ENCODE assay signal across 1 cellular context in the genomic region with DNA sequence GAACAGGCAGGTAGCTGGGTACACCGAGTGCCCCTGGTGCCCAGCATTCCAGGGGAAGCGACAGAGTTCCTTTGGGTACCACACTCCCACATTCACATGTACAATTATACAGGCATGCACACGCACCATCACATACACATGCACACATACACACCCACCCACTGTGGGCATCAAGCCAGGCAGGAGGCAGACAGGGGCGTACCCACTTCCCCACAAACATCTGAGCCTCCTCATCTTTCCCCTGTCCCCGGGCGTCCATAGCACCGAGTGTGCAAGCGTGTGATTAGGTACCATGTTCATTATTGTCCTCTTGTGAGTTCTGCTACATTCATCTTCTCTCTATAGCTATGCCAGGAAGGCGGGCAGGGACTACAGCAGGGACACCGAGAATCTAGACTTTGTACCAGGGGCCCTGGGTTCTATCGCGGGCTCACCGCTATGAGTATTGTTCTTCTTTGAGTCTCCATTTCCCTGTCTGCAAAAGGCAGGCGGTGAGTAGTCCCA.
TF ChIP-seq lines count a peak whose summit lies in the region.

No MANE protein-coding gene starts in this region.

TF ChIP-seq in HepG2, 621 proteins besides CTCF, POLR2A, EP300 and RAD21 (continued from another document and continues in another):
- TF ChIP-seq, protein P1, sequence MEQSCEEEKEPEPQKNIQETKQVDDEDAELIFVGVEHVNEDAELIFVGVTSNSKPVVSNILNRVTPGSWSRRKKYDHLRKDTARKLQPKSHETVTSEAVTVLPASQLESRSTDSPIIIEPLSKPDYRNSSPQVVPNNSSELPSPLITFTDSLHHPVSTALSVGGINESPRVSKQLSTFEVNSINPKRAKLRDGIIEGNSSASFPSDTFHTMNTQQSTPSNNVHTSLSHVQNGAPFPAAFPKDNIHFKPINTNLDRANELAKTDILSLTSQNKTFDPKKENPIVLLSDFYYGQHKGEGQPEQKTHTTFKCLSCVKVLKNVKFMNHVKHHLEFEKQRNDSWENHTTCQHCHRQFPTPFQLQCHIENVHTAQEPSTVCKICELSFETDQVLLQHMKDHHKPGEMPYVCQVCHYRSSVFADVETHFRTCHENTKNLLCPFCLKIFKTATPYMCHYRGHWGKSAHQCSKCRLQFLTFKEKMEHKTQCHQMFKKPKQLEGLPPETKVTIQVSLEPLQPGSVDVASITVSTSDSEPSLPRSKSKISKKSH (CRISPR knock-in tag; IDR thresholded peaks at IDR 0.05; ENCODE audit: borderline replicate concordance) = no peak
- TF ChIP-seq RNF2 (conservative IDR thresholded peaks at IDR 0.05; ENCODE audit: low read depth) (no peak), ZNF678 (CRISPR knock-in tag; IDR thresholded peaks at IDR 0.05) (no peak), FOXA3 (CRISPR knock-in tag; IDR thresholded peaks at IDR 0.05) (0 out of 2 replicates have a peak, but pooled peaks have one; percentile 13), TSC22D2 (CRISPR knock-in tag; IDR thresholded peaks at IDR 0.05; ENCODE audit: borderline replicate concordance) (no peak), ZNF33A (CRISPR knock-in tag; IDR thresholded peaks at IDR 0.05; ENCODE audit: borderline replicate concordance) (no peak), TBL1XR1 (IDR thresholded peaks at IDR 0.05; ENCODE audit: borderline replicate concordance, low read length, partially characterized antibody) (no peak), ZNF619 (CRISPR knock-in tag; IDR thresholded peaks at IDR 0.05) (no peak), SNRNP70 (IDR thresholded peaks at IDR 0.05; ENCODE audit: low read depth, low read length) (no peak), NAIF1 (CRISPR knock-in tag; IDR thresholded peaks at IDR 0.05; ENCODE audit: borderline replicate concordance) (no peak), TBX3 (IDR thresholded peaks at IDR 0.05; ENCODE audit: borderline replicate concordance) (no peak), RFX1 (IDR thresholded peaks at IDR 0.05) (no peak), HMG20A (CRISPR knock-in tag; IDR thresholded peaks at IDR 0.05; ENCODE audit: borderline replicate concordance) (no peak), TCF12 (IDR thresholded peaks at IDR 0.05) (no peak), TCF12 (CRISPR knock-in tag; IDR thresholded peaks at IDR 0.05) (no peak), ZNF577 (CRISPR knock-in tag; IDR thresholded peaks at IDR 0.05; ENCODE audit: borderline replicate concordance, low read depth) (no peak), ZZZ3 (CRISPR knock-in tag; IDR thresholded peaks at IDR 0.05; ENCODE audit: borderline replicate concordance) (no peak), REXO4 (CRISPR knock-in tag; IDR thresholded peaks at IDR 0.05; ENCODE audit: borderline replicate concordance) (no peak), ZNF589 (CRISPR knock-in tag; conservative IDR thresholded peaks at IDR 0.05) (no peak), ZNF782 (CRISPR knock-in tag; IDR thresholded peaks at IDR 0.05; ENCODE audit: borderline replicate concordance) (no peak), MED8 (CRISPR knock-in tag; IDR thresholded peaks at IDR 0.05; ENCODE audit: insufficient replicate concordance) (no peak), SIN3A (IDR thresholded peaks at IDR 0.05; ENCODE audit: borderline replicate concordance, low read depth, low read length) (no peak), ZNF292 (CRISPR knock-in tag; IDR thresholded peaks at IDR 0.05; ENCODE audit: borderline replicate concordance, low read depth) (peak; percentile 41; the same call in 1 of the 2 replicates), ZEB1 (IDR thresholded peaks at IDR 0.05; ENCODE audit: insufficient replicate concordance, low read depth) (no peak), IKZF4 (CRISPR knock-in tag; IDR thresholded peaks at IDR 0.05; ENCODE audit: borderline replicate concordance, low read depth, not compliant biosample characterization) (no peak), RCOR2 (CRISPR knock-in tag; IDR thresholded peaks at IDR 0.05) (no peak), ZFP36 (IDR thresholded peaks at IDR 0.05; ENCODE audit: borderline replicate concordance, low read depth, low read length, partially characterized antibody) (no peak), MTA1 (CRISPR knock-in tag; IDR thresholded peaks at IDR 0.05; ENCODE audit: borderline replicate concordance) (peak; percentile 56; the same call in 1 of the 2 replicates), ARNTL (CRISPR knock-in tag; IDR thresholded peaks at IDR 0.05) (no peak), ZKSCAN8 (CRISPR knock-in tag; IDR thresholded peaks at IDR 0.05; ENCODE audit: borderline replicate concordance) (no peak), MIER2 (CRISPR knock-in tag; IDR thresholded peaks at IDR 0.05) (no peak), ZNF749 (CRISPR knock-in tag; IDR thresholded peaks at IDR 0.05; ENCODE audit: borderline replicate concordance) (no peak), SETDB1 (CRISPR knock-in tag; IDR thresholded peaks at IDR 0.05; ENCODE audit: borderline replicate concordance) (no peak), HNF4A (CRISPR knock-in tag; IDR thresholded peaks at IDR 0.05) (peak; percentile 71), ZFY (CRISPR knock-in tag; IDR thresholded peaks at IDR 0.05) (no peak), ARHGAP35 (CRISPR knock-in tag; IDR thresholded peaks at IDR 0.05; ENCODE audit: borderline replicate concordance) (no peak), ATM (IDR thresholded peaks at IDR 0.05; ENCODE audit: borderline replicate concordance) (no peak), FOXM1 (CRISPR knock-in tag; IDR thresholded peaks at IDR 0.05) (no peak), SP140L (CRISPR knock-in tag; IDR thresholded peaks at IDR 0.05; ENCODE audit: borderline replicate concordance) (no peak), NR2F1 (CRISPR knock-in tag; IDR thresholded peaks at IDR 0.05) (no peak), MYNN (CRISPR knock-in tag; IDR thresholded peaks at IDR 0.05; ENCODE audit: low read depth) (no peak), ZNF780A (CRISPR knock-in tag; IDR thresholded peaks at IDR 0.05) (no peak), HDAC1 (CRISPR knock-in tag; IDR thresholded peaks at IDR 0.05) (no peak), XRCC5 (optimal IDR thresholded peaks at IDR 0.05; ENCODE audit: low read length) (no peak), SOX6 (IDR thresholded peaks at IDR 0.05) (no peak), SOX6 (CRISPR knock-in tag; IDR thresholded peaks at IDR 0.05) (peak; percentile 58), RBM39 (IDR thresholded peaks at IDR 0.05; ENCODE audit: low read depth, low read length, poor library complexity, severe bottlenecking) (no peak), ZFP36L2 (CRISPR knock-in tag; IDR thresholded peaks at IDR 0.05) (no peak), MED13 (CRISPR knock-in tag; IDR thresholded peaks at IDR 0.05) (no peak), ZNF670 (CRISPR knock-in tag; IDR thresholded peaks at IDR 0.05; ENCODE audit: borderline replicate concordance) (no peak), NCOA1 (CRISPR knock-in tag; IDR thresholded peaks at IDR 0.05) (no peak)
- TF ChIP-seq, protein P2, sequence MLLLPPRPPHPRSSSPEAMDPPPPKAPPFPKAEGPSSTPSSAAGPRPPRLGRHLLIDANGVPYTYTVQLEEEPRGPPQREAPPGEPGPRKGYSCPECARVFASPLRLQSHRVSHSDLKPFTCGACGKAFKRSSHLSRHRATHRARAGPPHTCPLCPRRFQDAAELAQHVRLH (CRISPR knock-in tag; IDR thresholded peaks at IDR 0.05; ENCODE audit: borderline replicate concordance, low read depth) = no peak
- TF ChIP-seq, protein P3, sequence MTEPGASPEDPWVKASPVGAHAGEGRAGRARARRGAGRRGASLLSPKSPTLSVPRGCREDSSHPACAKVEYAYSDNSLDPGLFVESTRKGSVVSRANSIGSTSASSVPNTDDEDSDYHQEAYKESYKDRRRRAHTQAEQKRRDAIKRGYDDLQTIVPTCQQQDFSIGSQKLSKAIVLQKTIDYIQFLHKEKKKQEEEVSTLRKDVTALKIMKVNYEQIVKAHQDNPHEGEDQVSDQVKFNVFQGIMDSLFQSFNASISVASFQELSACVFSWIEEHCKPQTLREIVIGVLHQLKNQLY (CRISPR knock-in tag; IDR thresholded peaks at IDR 0.05) = no peak
- TF ChIP-seq, protein P4, sequence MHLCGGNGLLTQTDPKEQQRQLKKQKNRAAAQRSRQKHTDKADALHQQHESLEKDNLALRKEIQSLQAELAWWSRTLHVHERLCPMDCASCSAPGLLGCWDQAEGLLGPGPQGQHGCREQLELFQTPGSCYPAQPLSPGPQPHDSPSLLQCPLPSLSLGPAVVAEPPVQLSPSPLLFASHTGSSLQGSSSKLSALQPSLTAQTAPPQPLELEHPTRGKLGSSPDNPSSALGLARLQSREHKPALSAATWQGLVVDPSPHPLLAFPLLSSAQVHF (CRISPR knock-in tag; IDR thresholded peaks at IDR 0.05) = no peak
- TF ChIP-seq, protein P5, sequence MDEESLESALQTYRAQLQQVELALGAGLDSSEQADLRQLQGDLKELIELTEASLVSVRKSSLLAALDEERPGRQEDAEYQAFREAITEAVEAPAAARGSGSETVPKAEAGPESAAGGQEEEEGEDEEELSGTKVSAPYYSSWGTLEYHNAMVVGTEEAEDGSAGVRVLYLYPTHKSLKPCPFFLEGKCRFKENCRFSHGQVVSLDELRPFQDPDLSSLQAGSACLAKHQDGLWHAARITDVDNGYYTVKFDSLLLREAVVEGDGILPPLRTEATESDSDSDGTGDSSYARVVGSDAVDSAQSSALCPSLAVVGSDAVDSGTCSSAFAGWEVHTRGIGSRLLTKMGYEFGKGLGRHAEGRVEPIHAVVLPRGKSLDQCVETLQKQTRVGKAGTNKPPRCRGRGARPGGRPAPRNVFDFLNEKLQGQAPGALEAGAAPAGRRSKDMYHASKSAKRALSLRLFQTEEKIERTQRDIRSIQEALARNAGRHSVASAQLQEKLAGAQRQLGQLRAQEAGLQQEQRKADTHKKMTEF (CRISPR knock-in tag; IDR thresholded peaks at IDR 0.05) = no peak
- TF ChIP-seq, protein P6, sequence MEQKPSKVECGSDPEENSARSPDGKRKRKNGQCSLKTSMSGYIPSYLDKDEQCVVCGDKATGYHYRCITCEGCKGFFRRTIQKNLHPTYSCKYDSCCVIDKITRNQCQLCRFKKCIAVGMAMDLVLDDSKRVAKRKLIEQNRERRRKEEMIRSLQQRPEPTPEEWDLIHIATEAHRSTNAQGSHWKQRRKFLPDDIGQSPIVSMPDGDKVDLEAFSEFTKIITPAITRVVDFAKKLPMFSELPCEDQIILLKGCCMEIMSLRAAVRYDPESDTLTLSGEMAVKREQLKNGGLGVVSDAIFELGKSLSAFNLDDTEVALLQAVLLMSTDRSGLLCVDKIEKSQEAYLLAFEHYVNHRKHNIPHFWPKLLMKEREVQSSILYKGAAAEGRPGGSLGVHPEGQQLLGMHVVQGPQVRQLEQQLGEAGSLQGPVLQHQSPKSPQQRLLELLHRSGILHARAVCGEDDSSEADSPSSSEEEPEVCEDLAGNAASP (CRISPR knock-in tag; IDR thresholded peaks at IDR 0.05; ENCODE audit: borderline replicate concordance) = peak; percentile 8; the same call in 1 of the 2 replicates
- TF ChIP-seq, protein P7, sequence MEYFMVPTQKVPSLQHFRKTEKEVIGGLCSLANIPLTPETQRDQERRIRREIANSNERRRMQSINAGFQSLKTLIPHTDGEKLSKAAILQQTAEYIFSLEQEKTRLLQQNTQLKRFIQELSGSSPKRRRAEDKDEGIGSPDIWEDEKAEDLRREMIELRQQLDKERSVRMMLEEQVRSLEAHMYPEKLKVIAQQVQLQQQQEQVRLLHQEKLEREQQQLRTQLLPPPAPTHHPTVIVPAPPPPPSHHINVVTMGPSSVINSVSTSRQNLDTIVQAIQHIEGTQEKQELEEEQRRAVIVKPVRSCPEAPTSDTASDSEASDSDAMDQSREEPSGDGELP (IDR thresholded peaks at IDR 0.05; ENCODE audit: borderline replicate concordance, low read depth) = no peak
- TF ChIP-seq, protein P8, sequence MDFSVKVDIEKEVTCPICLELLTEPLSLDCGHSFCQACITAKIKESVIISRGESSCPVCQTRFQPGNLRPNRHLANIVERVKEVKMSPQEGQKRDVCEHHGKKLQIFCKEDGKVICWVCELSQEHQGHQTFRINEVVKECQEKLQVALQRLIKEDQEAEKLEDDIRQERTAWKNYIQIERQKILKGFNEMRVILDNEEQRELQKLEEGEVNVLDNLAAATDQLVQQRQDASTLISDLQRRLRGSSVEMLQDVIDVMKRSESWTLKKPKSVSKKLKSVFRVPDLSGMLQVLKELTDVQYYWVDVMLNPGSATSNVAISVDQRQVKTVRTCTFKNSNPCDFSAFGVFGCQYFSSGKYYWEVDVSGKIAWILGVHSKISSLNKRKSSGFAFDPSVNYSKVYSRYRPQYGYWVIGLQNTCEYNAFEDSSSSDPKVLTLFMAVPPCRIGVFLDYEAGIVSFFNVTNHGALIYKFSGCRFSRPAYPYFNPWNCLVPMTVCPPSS (IDR thresholded peaks at IDR 0.05) = no peak
- TF ChIP-seq, protein P9, sequence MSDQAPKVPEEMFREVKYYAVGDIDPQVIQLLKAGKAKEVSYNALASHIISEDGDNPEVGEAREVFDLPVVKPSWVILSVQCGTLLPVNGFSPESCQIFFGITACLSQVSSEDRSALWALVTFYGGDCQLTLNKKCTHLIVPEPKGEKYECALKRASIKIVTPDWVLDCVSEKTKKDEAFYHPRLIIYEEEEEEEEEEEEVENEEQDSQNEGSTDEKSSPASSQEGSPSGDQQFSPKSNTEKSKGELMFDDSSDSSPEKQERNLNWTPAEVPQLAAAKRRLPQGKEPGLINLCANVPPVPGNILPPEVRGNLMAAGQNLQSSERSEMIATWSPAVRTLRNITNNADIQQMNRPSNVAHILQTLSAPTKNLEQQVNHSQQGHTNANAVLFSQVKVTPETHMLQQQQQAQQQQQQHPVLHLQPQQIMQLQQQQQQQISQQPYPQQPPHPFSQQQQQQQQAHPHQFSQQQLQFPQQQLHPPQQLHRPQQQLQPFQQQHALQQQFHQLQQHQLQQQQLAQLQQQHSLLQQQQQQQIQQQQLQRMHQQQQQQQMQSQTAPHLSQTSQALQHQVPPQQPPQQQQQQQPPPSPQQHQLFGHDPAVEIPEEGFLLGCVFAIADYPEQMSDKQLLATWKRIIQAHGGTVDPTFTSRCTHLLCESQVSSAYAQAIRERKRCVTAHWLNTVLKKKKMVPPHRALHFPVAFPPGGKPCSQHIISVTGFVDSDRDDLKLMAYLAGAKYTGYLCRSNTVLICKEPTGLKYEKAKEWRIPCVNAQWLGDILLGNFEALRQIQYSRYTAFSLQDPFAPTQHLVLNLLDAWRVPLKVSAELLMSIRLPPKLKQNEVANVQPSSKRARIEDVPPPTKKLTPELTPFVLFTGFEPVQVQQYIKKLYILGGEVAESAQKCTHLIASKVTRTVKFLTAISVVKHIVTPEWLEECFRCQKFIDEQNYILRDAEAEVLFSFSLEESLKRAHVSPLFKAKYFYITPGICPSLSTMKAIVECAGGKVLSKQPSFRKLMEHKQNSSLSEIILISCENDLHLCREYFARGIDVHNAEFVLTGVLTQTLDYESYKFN (CRISPR knock-in tag; conservative IDR thresholded peaks at IDR 0.05) = peak; percentile 26; the same call in 1 of the 2 replicates
- TF ChIP-seq, protein P10, sequence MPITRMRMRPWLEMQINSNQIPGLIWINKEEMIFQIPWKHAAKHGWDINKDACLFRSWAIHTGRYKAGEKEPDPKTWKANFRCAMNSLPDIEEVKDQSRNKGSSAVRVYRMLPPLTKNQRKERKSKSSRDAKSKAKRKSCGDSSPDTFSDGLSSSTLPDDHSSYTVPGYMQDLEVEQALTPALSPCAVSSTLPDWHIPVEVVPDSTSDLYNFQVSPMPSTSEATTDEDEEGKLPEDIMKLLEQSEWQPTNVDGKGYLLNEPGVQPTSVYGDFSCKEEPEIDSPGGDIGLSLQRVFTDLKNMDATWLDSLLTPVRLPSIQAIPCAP (CRISPR knock-in tag; IDR thresholded peaks at IDR 0.05; ENCODE audit: low read depth) = no peak
